Comparison of ENCODE assay signal across 24 cellular contexts in the genomic region with DNA sequence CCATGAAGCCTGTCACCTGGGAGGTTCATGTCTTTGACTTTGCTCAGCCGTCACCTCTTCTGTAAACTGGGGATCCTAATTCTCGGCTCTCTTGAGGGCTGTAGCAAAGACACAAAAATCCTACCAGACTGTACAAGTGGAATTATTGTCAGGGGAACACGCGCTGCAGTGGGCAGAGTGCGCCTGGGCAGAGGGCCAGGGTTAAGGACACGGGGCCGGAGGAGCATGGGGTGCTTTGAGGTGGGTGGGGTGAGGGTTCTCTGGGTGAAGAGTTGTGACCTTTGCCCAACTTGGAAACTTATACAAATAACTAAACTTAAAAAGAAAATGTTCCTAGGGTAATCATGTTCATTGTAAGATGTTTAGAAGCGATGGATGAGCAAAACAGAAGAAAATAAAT.
"Had no signal": no experiment of that assay in that cellular context is flagged by ENCODE, and none has a peak within 500 bp of the region (broad histone marks: within the 10 kb centered on the region; RNA-seq: fewer than 3 reads in every experiment).

No MANE protein-coding gene starts in this region.

- H3K27ac Mint-ChIP-seq: activated CD4-positive, alpha-beta memory T cell treated with anti-CD3 and anti-CD28 coated beads, Interleukin-2, amount 10 ng/mL, durations not matched to agents 7 days and 5 days; activated naive CD8-positive, alpha-beta T cell treated with anti-CD3 and anti-CD28 coated beads, Interleukin-2, amount 50 U/mL, for 24 hours; activated T-helper 1 cell treated with anti-CD3 and anti-CD28 coated beads, Interleukin-12 subunit alpha, Interleukin-12 subunit beta, Interleukin-2, Interleukin-4 antibody, amounts not matched to agents 30 ng/mL and 10 ng/mL and 1 ng/mL, durations not matched to agents 14 hours and 24 hours and 36 hours; dendritic cell treated with granulocyte-macrophage colony-stimulating factor and Interleukin-4, amounts not matched to agents 40 ng/mL and 50 ng/mL, for 4 days; stimulated activated naive CD8-positive, alpha-beta T cell treated with anti-CD3 and anti-CD28 coated beads, Interleukin-15, amount 100 ng/mL, for 72 hours; T-helper 1 cell treated with Interleukin-12 subunit alpha and Interleukin-12 subunit beta and Interleukin-4 antibody, amounts not matched to agents 30 μg/mL and 1 μg/mL, for 36 hours had no signal

- H3K27ac ChIP-seq: cardiac muscle cell, right lobe of liver, skin epidermis, suprapubic skin, transverse colon had no signal

- H3K4me3 ChIP-seq: cardiac muscle cell, right lobe of liver, skin epidermis, suprapubic skin, transverse colon had no signal

- H3K4me3 Mint-ChIP-seq: activated CD4-positive, alpha-beta memory T cell treated with anti-CD3 and anti-CD28 coated beads, Interleukin-2, amount 10 ng/mL, durations not matched to agents 7 days and 5 days; activated naive CD8-positive, alpha-beta T cell treated with anti-CD3 and anti-CD28 coated beads, Interleukin-2, amount 50 U/mL, for 24 hours; activated T-helper 1 cell treated with anti-CD3 and anti-CD28 coated beads, Interleukin-12 subunit alpha, Interleukin-12 subunit beta, Interleukin-2, Interleukin-4 antibody, amounts not matched to agents 30 ng/mL and 10 ng/mL and 1 ng/mL, durations not matched to agents 14 hours and 24 hours and 36 hours; dendritic cell treated with granulocyte-macrophage colony-stimulating factor and Interleukin-4, amounts not matched to agents 40 ng/mL and 50 ng/mL, for 4 days; stimulated activated naive CD8-positive, alpha-beta T cell treated with anti-CD3 and anti-CD28 coated beads, Interleukin-15, amount 100 ng/mL, for 72 hours; T-helper 1 cell treated with Interleukin-12 subunit alpha and Interleukin-12 subunit beta and Interleukin-4 antibody, amounts not matched to agents 30 μg/mL and 1 μg/mL, for 36 hours had no signal

- H3K27me3 Mint-ChIP-seq: activated naive CD8-positive, alpha-beta T cell treated with anti-CD3 and anti-CD28 coated beads, Interleukin-2, amount 50 U/mL, for 24 hours; naive B cell; stimulated activated naive CD8-positive, alpha-beta T cell treated with anti-CD3 and anti-CD28 coated beads, Interleukin-15, amount 100 ng/mL, for 72 hours had no signal

- H3K36me3 ChIP-seq: cardiac muscle cell, right lobe of liver, suprapubic skin, transverse colon had no signal

- H3K9me3 Mint-ChIP-seq: activated CD4-positive, alpha-beta memory T cell treated with anti-CD3 and anti-CD28 coated beads, Interleukin-2, amount 10 ng/mL, durations not matched to agents 7 days and 5 days; activated naive CD8-positive, alpha-beta T cell treated with anti-CD3 and anti-CD28 coated beads, Interleukin-2, amount 50 U/mL, for 24 hours; activated T-helper 1 cell treated with anti-CD3 and anti-CD28 coated beads, Interleukin-12 subunit alpha, Interleukin-12 subunit beta, Interleukin-2, Interleukin-4 antibody, amounts not matched to agents 30 ng/mL and 10 ng/mL and 1 ng/mL, durations not matched to agents 14 hours and 24 hours and 36 hours; dendritic cell treated with granulocyte-macrophage colony-stimulating factor and Interleukin-4, amounts not matched to agents 40 ng/mL and 50 ng/mL, for 4 days; naive B cell; stimulated activated naive CD8-positive, alpha-beta T cell treated with anti-CD3 and anti-CD28 coated beads, Interleukin-15, amount 100 ng/mL, for 72 hours; T-helper 1 cell treated with Interleukin-12 subunit alpha and Interleukin-12 subunit beta and Interleukin-4 antibody, amounts not matched to agents 30 μg/mL and 1 μg/mL, for 36 hours had no signal

- H3K4me1 ChIP-seq: right lobe of liver had no signal

- H3K27me3 ChIP-seq: cardiac muscle cell, right lobe of liver, suprapubic skin, transverse colon had no signal

- H3K9me3 ChIP-seq: right lobe of liver, suprapubic skin, transverse colon had no signal

- H3K36me3 Mint-ChIP-seq: naive B cell had no signal

- DNase-seq: activated CD4-positive, alpha-beta memory T cell treated with anti-CD3 and anti-CD28 coated beads, Interleukin-2, amount 10 ng/mL, durations not matched to agents 7 days and 5 days; activated CD4-positive, alpha-beta T cell treated with anti-CD3 and anti-CD28 coated beads for 48 hours; activated gamma-delta T cell; activated naive CD4-positive, alpha-beta T cell treated with anti-CD3 and anti-CD28 coated beads, Interleukin-2, amount 50 U/mL, for 16 hours; effector CD8-positive, alpha-beta T cell; foreskin melanocyte; hippocampal formation; kidney glomerular epithelial cell; mesenchymal stem cell; occipital lobe; posterior cingulate gyrus; right lobe of liver; stimulated activated CD4-positive, alpha-beta T cell treated with anti-CD3 and anti-CD28 coated beads, Interleukin-1b, Interleukin-23, amount 100 ng/mL, for 48 hours had no signal

- ATAC-seq: esophagus mucosa had no signal
